24 cellular contexts compared by ENCODE assay signal in the genomic region with DNA sequence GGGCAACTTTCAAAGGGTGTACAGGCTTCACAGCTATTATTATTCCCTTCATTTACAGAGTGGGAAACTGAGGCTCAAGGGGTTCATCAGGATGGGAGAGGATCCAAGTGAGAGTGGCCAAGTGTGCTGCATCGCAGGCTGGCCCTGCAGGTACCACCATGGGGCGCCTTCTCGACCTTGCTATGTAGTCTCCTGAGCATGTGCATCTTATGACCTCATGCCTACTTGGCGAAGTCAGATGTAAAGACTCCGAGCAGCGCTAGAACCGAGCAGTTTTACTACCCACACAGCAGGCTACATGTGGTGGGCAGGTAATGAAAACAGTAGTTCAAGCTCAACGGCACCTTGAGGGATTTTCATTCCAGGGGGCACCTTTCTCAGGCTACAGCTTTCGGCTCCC. TPM values are rescaled to one million over a fixed set of nuclear protein-coding genes. Genes with fewer than 3 reads are reported as not detected.
"Had no signal": no experiment of that assay in that cellular context is flagged by ENCODE, and none has a peak within 500 bp of the region (broad histone marks: within the 10 kb centered on the region; RNA-seq: fewer than 3 reads in every experiment).

No MANE protein-coding gene starts in this region.

- H3K36me3 Mint-ChIP-seq: immature natural killer cell; naive B cell; stimulated activated naive B cell treated with anti-CD40 and anti-IgM and Interleukin-4, amounts not matched to agents 10 μg/mL and 1 μg/mL and 100 μg/mL, for 72 hours had no signal

- H3K36me3 ChIP-seq: gastroesophageal sphincter, neutrophil had no signal

- ATAC-seq: effector memory CD8-positive, alpha-beta T cell; gastroesophageal sphincter; left cardiac atrium; left ventricle myocardium superior; sciatic nerve; stimulated activated naive CD8-positive, alpha-beta T cell treated with anti-CD3 and anti-CD28 coated beads, Interleukin-15, amount 100 ng/mL, for 72 hours had no signal

- H3K9me3 ChIP-seq: esophagus squamous epithelium, gastroesophageal sphincter, neutrophil, testis, transverse colon had no signal

- FAIRE-seq: colon, keratinocyte had no signal

- DNase-seq: effector memory CD8-positive, alpha-beta T cell; esophagus squamous epithelium; foreskin fibroblast; immature natural killer cell; left cardiac atrium; left ventricle myocardium superior; mesendoderm; naive B cell; stimulated activated CD4-positive, alpha-beta T cell treated with anti-CD3 and anti-CD28 coated beads, Interleukin-2, amount 100 ng/mL, for 24 hours; stimulated activated CD4-positive, alpha-beta T cell treated with anti-CD3 and anti-CD28 coated beads, Interleukin-4, amount 100 ng/mL, for 4 hours; stimulated activated naive B cell treated with anti-CD40 and anti-IgM and Interleukin-4, amounts not matched to agents 10 μg/mL and 1 μg/mL and 100 μg/mL, for 72 hours; stimulated activated naive CD8-positive, alpha-beta T cell treated with anti-CD3 and anti-CD28 coated beads, Interleukin-15, amount 100 ng/mL, for 72 hours; testis; transverse colon had no signal

- H3K27me3 Mint-ChIP-seq: naive B cell; stimulated activated naive B cell treated with anti-CD40 and anti-IgM and Interleukin-4, amounts not matched to agents 10 μg/mL and 1 μg/mL and 100 μg/mL, for 72 hours; stimulated activated naive CD8-positive, alpha-beta T cell treated with anti-CD3 and anti-CD28 coated beads, Interleukin-15, amount 100 ng/mL, for 72 hours had no signal

- H3K4me1 Mint-ChIP-seq: immature natural killer cell; naive B cell; stimulated activated naive B cell treated with anti-CD40 and anti-IgM and Interleukin-4, amounts not matched to agents 10 μg/mL and 1 μg/mL and 100 μg/mL, for 72 hours; stimulated activated naive CD8-positive, alpha-beta T cell treated with anti-CD3 and anti-CD28 coated beads, Interleukin-15, amount 100 ng/mL, for 72 hours had no signal

- H3K4me3 Mint-ChIP-seq: dendritic cell treated with granulocyte-macrophage colony-stimulating factor and Interleukin-4, amounts not matched to agents 40 ng/mL and 50 ng/mL, for 4 days; effector memory CD8-positive, alpha-beta T cell; immature natural killer cell; naive B cell; nephron; stimulated activated naive B cell treated with anti-CD40 and anti-IgM and Interleukin-4, amounts not matched to agents 10 μg/mL and 1 μg/mL and 100 μg/mL, for 72 hours; stimulated activated naive CD8-positive, alpha-beta T cell treated with anti-CD3 and anti-CD28 coated beads, Interleukin-15, amount 100 ng/mL, for 72 hours had no signal

- H3K27ac Mint-ChIP-seq: dendritic cell treated with granulocyte-macrophage colony-stimulating factor and Interleukin-4, amounts not matched to agents 40 ng/mL and 50 ng/mL, for 4 days; effector memory CD8-positive, alpha-beta T cell; immature natural killer cell; naive B cell; stimulated activated naive B cell treated with anti-CD40 and anti-IgM and Interleukin-4, amounts not matched to agents 10 μg/mL and 1 μg/mL and 100 μg/mL, for 72 hours; stimulated activated naive CD8-positive, alpha-beta T cell treated with anti-CD3 and anti-CD28 coated beads, Interleukin-15, amount 100 ng/mL, for 72 hours had no signal

- H3K4me3 ChIP-seq: esophagus squamous epithelium, gastroesophageal sphincter, testis, transverse colon had no signal

- H3K9me3 Mint-ChIP-seq: dendritic cell treated with granulocyte-macrophage colony-stimulating factor and Interleukin-4, amounts not matched to agents 40 ng/mL and 50 ng/mL, for 4 days; effector memory CD8-positive, alpha-beta T cell; immature natural killer cell; naive B cell; nephron; stimulated activated naive B cell treated with anti-CD40 and anti-IgM and Interleukin-4, amounts not matched to agents 10 μg/mL and 1 μg/mL and 100 μg/mL, for 72 hours; stimulated activated naive CD8-positive, alpha-beta T cell treated with anti-CD3 and anti-CD28 coated beads, Interleukin-15, amount 100 ng/mL, for 72 hours had no signal

- H3K27me3 ChIP-seq: esophagus squamous epithelium, gastroesophageal sphincter, neutrophil, testis, transverse colon had no signal

- H3K27ac ChIP-seq: epithelial cell of prostate, esophagus squamous epithelium, gastroesophageal sphincter, neutrophil, testis, transverse colon had no signal

- H3K4me1 ChIP-seq: esophagus squamous epithelium, gastroesophageal sphincter, testis, transverse colon had no signal

RNA-seq across cellular contexts. Expression of gene TFCP2L1, which starts 42.0 kb away (rescaled TPM):
- total RNA-seq: lung microvascular endothelial cell, pulmonary artery endothelial cell had no signal
